Comparison of ENCODE assay signal across 17 cellular contexts in genomic region chr5:139707445-139708003, GRCh38. TPM values are rescaled to one million over a fixed set of nuclear protein-coding genes. Genes with fewer than 3 reads are reported as not detected.
DNase-seq lines count a peak whose midpoint lies in the region; ATAC-seq and TF ChIP-seq lines count a peak whose summit lies in the region.
"Had no signal": no experiment of that assay in that cellular context is flagged by ENCODE, and none has a peak within 500 bp of the region (broad histone marks: within the 10 kb centered on the region; RNA-seq: fewer than 3 reads in every experiment).

No MANE protein-coding gene starts in this region.

- no peaks in the 10 kb centered on the region for H3K27me3 Mint-ChIP-seq in CD8-positive, alpha-beta T cell (ENCODE audit: low read depth)
- peaks cover 0 to 2% (median 0%) of the 10 kb centered on the region in 5 donors for H3K27me3 Mint-ChIP-seq in naive thymus-derived CD8-positive, alpha-beta T cell

- CTCF ChIA-PET in CD8-positive, alpha-beta T cell (lab: Charles Lee): interaction anchor here (0.6 to 2.4 kb wide), 3 partner anchors 37 to 285 kb away, joined by 3 to 8 read pairs (median 3); no protein-coding TSS in a partner anchor

- peaks cover 47% of the 10 kb centered on the region for H3K4me1 Mint-ChIP-seq in CD8-positive, alpha-beta T cell (ENCODE audit: low read depth)
- peaks cover 17 to 51% (median 43%) of the 10 kb centered on the region in 4 donors for H3K4me1 Mint-ChIP-seq in naive thymus-derived CD8-positive, alpha-beta T cell

- H3K36me3 ChIP-seq in CD8-positive, alpha-beta T cell (ENCODE audit: insufficient read depth, low read length): no peaks in the 10 kb centered on the region
- H3K36me3 ChIP-seq: esophagus muscularis mucosa, upper lobe of right lung had no signal

- peaks cover 28% of the 10 kb centered on the region for H3K4me1 ChIP-seq in CD8-positive, alpha-beta T cell (ENCODE audit: insufficient read depth, low read length)
- H3K4me1 ChIP-seq in right cardiac atrium (ENCODE audit: control insufficient read depth, insufficient read depth, low read length): peaks cover 11% of the 10 kb centered on the region

- peak overlapping the region; percentile 2 for H3K27ac Mint-ChIP-seq in CD8-positive, alpha-beta T cell
- peak overlapping the region; percentile 2 to 90 (median 76) for H3K27ac Mint-ChIP-seq in naive thymus-derived CD8-positive, alpha-beta T cell
- H3K27ac Mint-ChIP-seq: dendritic cell treated with granulocyte-macrophage colony-stimulating factor and Interleukin-4, amounts not matched to agents 40 ng/mL and 50 ng/mL, for 4 days had no signal

- H3K4me3 ChIP-seq in CD8-positive, alpha-beta T cell (ENCODE audit: low read depth, low read length): no peak overlapping the region
- no peak overlapping the region for H3K4me3 ChIP-seq in dorsolateral prefrontal cortex
- no peak overlapping the region for H3K4me3 ChIP-seq in right cardiac atrium (ENCODE audit: low read length)
- H3K4me3 ChIP-seq: esophagus muscularis mucosa, upper lobe of right lung had no signal

- H3K27me3 ChIP-seq in CD8-positive, alpha-beta T cell (ENCODE audit: insufficient read depth, low read length): no peaks in the 10 kb centered on the region
- H3K27me3 ChIP-seq in dorsolateral prefrontal cortex (no peaks in the 10 kb centered on the region), right cardiac atrium (ENCODE audit: control insufficient read depth, insufficient read depth) (no peaks in the 10 kb centered on the region)

- no peak overlapping the region for H3K27ac ChIP-seq in CD8-positive, alpha-beta T cell (ENCODE audit: low read depth, low read length)
- H3K27ac ChIP-seq in dorsolateral prefrontal cortex: peak overlapping the region in 47 of 59 donors; percentile 16 to 98 (median 95)
- no peak overlapping the region for H3K27ac ChIP-seq in right cardiac atrium (ENCODE audit: low read length)
- H3K27ac ChIP-seq: upper lobe of right lung had no signal

- no peaks in the 10 kb centered on the region for H3K9me3 ChIP-seq in CD8-positive, alpha-beta T cell (ENCODE audit: low read length)
- no peaks in the 10 kb centered on the region for H3K9me3 ChIP-seq in right cardiac atrium (ENCODE audit: control insufficient read depth, low read length)
- H3K9me3 ChIP-seq: esophagus muscularis mucosa, upper lobe of right lung had no signal

- DNase-seq in CD8-positive, alpha-beta T cell: no peak
- DNase-seq in NAMALWA (ENCODE audit: low spot score) (peak; percentile 36), dorsolateral prefrontal cortex (no peak), NCI-H524 treated with DMSO at 0.1 percent for 48 hours (lab: John Stamatoyannopoulos, UW) (no peak), NCI-H1694 treated with DMSO at 0.1 percent for 48 hours (lab: John Stamatoyannopoulos, UW) (no peak), right cardiac atrium (no peak), posterior vena cava (ENCODE audit: low spot score) (no peak)
- no peak for DNase-seq in naive thymus-derived CD8-positive, alpha-beta T cell
- DNase-seq: activated gamma-delta T cell; aorta; GOT3; head of caudate nucleus; stimulated activated CD4-positive, alpha-beta T cell treated with anti-CD3 and anti-CD28 coated beads, Interleukin-4, amount 100 ng/mL, for 1 hour; upper lobe of right lung had no signal

- 91% methylated on average over 5 of the region's 5 CpGs for WGBS in right cardiac atrium

- ATAC-seq in CD8-positive, alpha-beta T cell: no peak
- ATAC-seq in naive thymus-derived CD8-positive, alpha-beta T cell: no peak
- no peak for ATAC-seq in right cardiac atrium
- ATAC-seq: left lobe of liver, upper lobe of right lung had no signal

- H3K9me3 Mint-ChIP-seq in CD8-positive, alpha-beta T cell: no peaks in the 10 kb centered on the region
- H3K9me3 Mint-ChIP-seq in naive thymus-derived CD8-positive, alpha-beta T cell: no peaks in the 10 kb centered on the region
- H3K9me3 Mint-ChIP-seq: dendritic cell treated with granulocyte-macrophage colony-stimulating factor and Interleukin-4, amounts not matched to agents 40 ng/mL and 50 ng/mL, for 4 days had no signal

- POLR2A ChIA-PET in CD8-positive, alpha-beta T cell (lab: Charles Lee): no interaction called here
- POLR2A ChIA-PET in naive thymus-derived CD8-positive, alpha-beta T cell (lab: Charles Lee): no interaction called here

- no peaks in the 10 kb centered on the region for H3K36me3 Mint-ChIP-seq in CD8-positive, alpha-beta T cell
- no peaks in the 10 kb centered on the region for H3K36me3 Mint-ChIP-seq in naive thymus-derived CD8-positive, alpha-beta T cell

- intact Hi-C loops in CD8-positive, alpha-beta T cell (cut with DNase I, micrococcal nuclease): loop anchor here in 1 of 2 experiments (2.0 to 5.0 kb wide), 2 partner anchors 140 to 465 kb away; no protein-coding TSS in a partner anchor
- intact Hi-C loops in dorsolateral prefrontal cortex (cut with DNase I): no loop called here
- intact Hi-C loops in right cardiac atrium (cut with DNase I): no loop called here
- intact Hi-C loops in posterior vena cava (cut with DNase I): no loop called here

- H3K4me3 Mint-ChIP-seq in CD8-positive, alpha-beta T cell: no peak overlapping the region
- H3K4me3 Mint-ChIP-seq in naive thymus-derived CD8-positive, alpha-beta T cell: peak overlapping the region in 1 of 10 donors; percentile 26
- H3K4me3 Mint-ChIP-seq: dendritic cell treated with granulocyte-macrophage colony-stimulating factor and Interleukin-4, amounts not matched to agents 40 ng/mL and 50 ng/mL, for 4 days had no signal

- no peak for TF ChIP-seq CTCF in CD8-positive, alpha-beta T cell (IDR thresholded peaks at IDR 0.05)
- TF ChIP-seq CTCF in dorsolateral prefrontal cortex (IDR thresholded peaks at IDR 0.05 in 54 of 56, conservative IDR thresholded peaks at IDR 0.05 in 2 of 56; ENCODE audit: low read depth in 1 of 56, partially characterized antibody in 56 of 56): no peak

RNA-seq across cellular contexts. Expression of gene CXXC5, which starts 59.4 kb away (rescaled TPM):
- 1 to 10 TPM; 4.1 to 4.7 TPM for total RNA-seq in CD8-positive, alpha-beta T cell
- 100 to 1,000 TPM in 83 of 120 experiments, 10 to 100 TPM in 37; 79.1 to 229 (median 108) TPM for total RNA-seq in dorsolateral prefrontal cortex
- 1 to 10 TPM; 6.8 to 8.3 TPM for total RNA-seq in naive thymus-derived CD8-positive, alpha-beta T cell
- 10 to 100 TPM in 1 of 3 donors, 1 to 10 TPM in 2; 2.6 to 24.6 (median 3.7) TPM for polyA plus RNA-seq in naive thymus-derived CD8-positive, alpha-beta T cell
- 10 to 100 TPM; 33.9 to 70.5 (median 55.9) TPM for total RNA-seq in right cardiac atrium
- polyA plus RNA-seq in right cardiac atrium: 47.5 TPM
- 10 to 100 TPM; 48.9 to 49.1 TPM for total RNA-seq in posterior vena cava

Comparison
In these comparisons a context has a peak if more than half of its experiments do, and no peak if none do; other contexts are left out.
1. H3K27ac ChIP-seq: peak in dorsolateral prefrontal cortex (47 of 59); none in CD8-positive, alpha-beta T cell (single experiment) and right cardiac atrium (single experiment).